Comparison of ENCODE assay signal across 26 cellular contexts in genomic region chr15:24054547-24055245, GRCh38.
A peak's percentile ranks its signal among the peaks of the same experiment; 100 is the strongest.
DNase-seq lines count a peak whose midpoint lies in the region; ATAC-seq and TF ChIP-seq lines count a peak whose summit lies in the region.
"Had no signal": no experiment of that assay in that cellular context is flagged by ENCODE, and none has a peak within 500 bp of the region (broad histone marks: within the 10 kb centered on the region; RNA-seq: fewer than 3 reads in every experiment).

No MANE protein-coding gene starts in this region.

- H3K36me3 Mint-ChIP-seq in nephron progenitor cell (ENCODE audit: low read depth): no peaks in the 10 kb centered on the region
- H3K36me3 Mint-ChIP-seq: CD4-positive, CD25-positive, alpha-beta regulatory T cell; immature natural killer cell had no signal

- no peaks in the 10 kb centered on the region for H3K27me3 ChIP-seq in DND-41 (ENCODE audit: insufficient read depth, low read length, poor library complexity)
- no peaks in the 10 kb centered on the region for H3K27me3 ChIP-seq in mucosa of rectum (ENCODE audit: control insufficient read depth in 2 of 2, insufficient read depth in 2 of 2, low read length in 2 of 2)
- H3K27me3 ChIP-seq: dorsolateral prefrontal cortex had no signal

- H3K27me3 Mint-ChIP-seq in nephron progenitor cell (ENCODE audit: low read depth, poor library complexity): no peaks in the 10 kb centered on the region
- H3K27me3 Mint-ChIP-seq: activated B cell treated with CpG ODN at 0.5 μM for 24 hours; activated CD4-positive, alpha-beta memory T cell treated with anti-CD3 and anti-CD28 coated beads, Interleukin-2, amount 10 ng/mL, durations not matched to agents 7 days and 5 days; CD4-positive, CD25-positive, alpha-beta regulatory T cell had no signal

- peak overlapping the region; percentile 34; the same call in 1 of the 2 replicates for H2AFZ ChIP-seq in DND-41 (ENCODE audit: low read depth, low read length)

- peak overlapping the region; percentile 36; the same call in 1 of the 2 replicates for H3K4me2 ChIP-seq in DND-41 (ENCODE audit: insufficient read depth, low read length)

- H3K4me1 ChIP-seq in DND-41 (ENCODE audit: insufficient read depth, low read length): peaks cover 9% of the 10 kb centered on the region
- peaks cover 0 to 4% of the 10 kb centered on the region in 2 donors for H3K4me1 ChIP-seq in mucosa of rectum (ENCODE audit: control insufficient read depth in 2 of 2, insufficient read depth in 2 of 2, low read length in 2 of 2)

- H3K27ac ChIP-seq in DND-41 (ENCODE audit: low read length) (peak overlapping the region; percentile 33; the same call in 1 of the 2 replicates), mucosa of rectum (ENCODE audit: low read depth in 2 of 2, low read length in 2 of 2) (no peak overlapping the region)
- H3K27ac ChIP-seq: dorsolateral prefrontal cortex, epithelial cell of prostate, SK-N-MC had no signal

- no peaks in the 10 kb centered on the region for H3K79me2 ChIP-seq in DND-41 (ENCODE audit: insufficient read depth, low read length)

- no peaks in the 10 kb centered on the region for H3K4me1 Mint-ChIP-seq in nephron progenitor cell
- H3K4me1 Mint-ChIP-seq: activated B cell treated with CpG ODN at 0.5 μM for 24 hours; activated CD4-positive, alpha-beta memory T cell treated with anti-CD3 and anti-CD28 coated beads, Interleukin-2, amount 10 ng/mL, durations not matched to agents 7 days and 5 days; CD4-positive, CD25-positive, alpha-beta regulatory T cell; immature natural killer cell had no signal

- H3K4me3 ChIP-seq in DND-41 (ENCODE audit: low read depth in 1 of 2, low read length in 2 of 2): peak overlapping the region in 1 of 2 experiments; percentile 7; a peak in 1 of 4 replicates
- peak overlapping the region; percentile 33 to 56 for H3K4me3 ChIP-seq in mucosa of rectum (ENCODE audit: low read length in 2 of 2)
- H3K4me3 ChIP-seq: dorsolateral prefrontal cortex, lung, SK-N-MC had no signal

- H3K9me3 ChIP-seq in DND-41 (ENCODE audit: insufficient read depth, low read length, severe bottlenecking) (no peaks in the 10 kb centered on the region), mucosa of rectum (ENCODE audit: control insufficient read depth in 2 of 2, low read length in 2 of 2) (no peaks in the 10 kb centered on the region)

- no peak for TF ChIP-seq CTCF in DND-41 (IDR thresholded peaks at IDR 0.05; ENCODE audit: borderline replicate concordance, extremely low read depth, low read length, poor library complexity, severe bottlenecking)
- no peak for TF ChIP-seq CTCF in nephron progenitor cell (IDR thresholded peaks at IDR 0.05)

- H4K20me1 ChIP-seq in DND-41 (ENCODE audit: insufficient read depth, low read length): no peaks in the 10 kb centered on the region

- H3K4me3 Mint-ChIP-seq in nephron progenitor cell: no peak overlapping the region
- H3K4me3 Mint-ChIP-seq: activated B cell treated with CpG ODN at 0.5 μM for 24 hours; activated CD4-positive, alpha-beta memory T cell treated with anti-CD3 and anti-CD28 coated beads, Interleukin-2, amount 10 ng/mL, durations not matched to agents 7 days and 5 days; CD4-positive, CD25-positive, alpha-beta regulatory T cell; immature natural killer cell; T-helper 2 cell treated with Interferon-gamma antibody and Interleukin-4, amounts not matched to agents 5 μg/mL and 100 μg/mL, for 36 hours had no signal

- no peak overlapping the region for H3K27ac Mint-ChIP-seq in nephron progenitor cell
- H3K27ac Mint-ChIP-seq: activated B cell treated with CpG ODN at 0.5 μM for 24 hours; activated CD4-positive, alpha-beta memory T cell treated with anti-CD3 and anti-CD28 coated beads, Interleukin-2, amount 10 ng/mL, durations not matched to agents 7 days and 5 days; CD4-positive, CD25-positive, alpha-beta regulatory T cell; immature natural killer cell; T-helper 2 cell treated with Interferon-gamma antibody and Interleukin-4, amounts not matched to agents 5 μg/mL and 100 μg/mL, for 36 hours had no signal

- peaks cover 30% of the 10 kb centered on the region for H3K9me3 Mint-ChIP-seq in nephron progenitor cell

- no peak overlapping the region for H3K9ac ChIP-seq in DND-41 (ENCODE audit: low read depth, low read length)
- no peak overlapping the region for H3K9ac ChIP-seq in mucosa of rectum (ENCODE audit: low read depth in 1 of 2, low read length in 2 of 2)

- peak; percentile 48 for DNase-seq in DND-41
- peak; percentile 67 for DNase-seq in NCI-H2029 (lab: John Stamatoyannopoulos, UW)
- peak; percentile 24 for DNase-seq in astrocyte of the hippocampus (ENCODE audit: low read depth, low spot score)
- DNase-seq in nephron progenitor cell: no peak
- no peak for DNase-seq in NCI-H2081 (lab: John Stamatoyannopoulos, UW)
- DNase-seq in T-helper 1 cell: no peak
- DNase-seq: activated B cell treated with CpG ODN at 0.5 μM for 24 hours; activated CD4-positive, alpha-beta memory T cell treated with anti-CD3 and anti-CD28 coated beads, Interleukin-2, amount 10 ng/mL, durations not matched to agents 7 days and 5 days; activated naive CD4-positive, alpha-beta T cell treated with Interleukin-2 at 50 U/mL for 16 hours; amniotic stem cell; caudate nucleus; CD4-positive, CD25-positive, alpha-beta regulatory T cell; dorsolateral prefrontal cortex; foreskin fibroblast; GF-D8; H7; immature natural killer cell; Kasumi-1; NCI-H1417 treated with DMSO at 0.1 percent for 48 hours; right cardiac atrium had no signal

- ATAC-seq in DND-41 (ENCODE audit: insufficient read depth, low read depth): peak; percentile 66; the same call in 2 of the 3 replicates
- ATAC-seq in GM18867 (IDR thresholded peaks at IDR 0.05; ENCODE audit: unreplicated experiment): no peak
- ATAC-seq: right cardiac atrium had no signal

- H3K36me3 ChIP-seq in DND-41 (ENCODE audit: insufficient read depth, low read length): no peaks in the 10 kb centered on the region
- H3K36me3 ChIP-seq in mucosa of rectum (ENCODE audit: control insufficient read depth in 2 of 2, insufficient read depth in 2 of 2, low read length in 2 of 2): no peaks in the 10 kb centered on the region

Comparison
In these comparisons a context has a peak if more than half of its experiments do, and no peak if none do; other contexts are left out.
1. DNase-seq: peak in DND-41 (single experiment), NCI-H2029 (single experiment) and astrocyte of the hippocampus (single experiment); none in nephron progenitor cell (single experiment), NCI-H2081 (0 of 2) and T-helper 1 cell (0 of 5).